Comparison of ENCODE assay signal across 22 cellular contexts in genomic region chr11:83459802-83460201, GRCh38.
A peak's percentile ranks its signal among the peaks of the same experiment; 100 is the strongest.
DNase-seq lines count a peak whose midpoint lies in the region; ATAC-seq, FAIRE-seq and TF ChIP-seq lines count a peak whose summit lies in the region.
"Had no signal": no experiment of that assay in that cellular context is flagged by ENCODE, and none has a peak within 500 bp of the region (broad histone marks: within the 10 kb centered on the region; RNA-seq: fewer than 3 reads in every experiment).

No MANE protein-coding gene starts in this region.

- CTCF ChIA-PET in activated CD4-positive, alpha-beta memory T cell treated with anti-CD3 and anti-CD28 coated beads, Interleukin-2, amount 10 ng/mL, durations not matched to agents 7 days and 5 days (lab: Charles Lee): no interaction called here

- TF ChIP-seq CTCF in bronchial epithelial cell (IDR thresholded peaks at IDR 0.05; ENCODE audit: insufficient read depth, low read length, severe bottlenecking) (no peak), fibroblast of pulmonary artery (IDR thresholded peaks at IDR 0.05; ENCODE audit: low read length, missing control alignments) (no peak)

- in situ Hi-C loops in GM23248 (cut with MboI): no loop called here

- H3F3A ChIP-seq in GM23248 (ENCODE audit: insufficient read depth): no peaks in the 10 kb centered on the region

- H3K27ac ChIP-seq in GM23248: no peak overlapping the region
- H3K27ac ChIP-seq: Peyer's patch had no signal

- no peak overlapping the region for H2AFZ ChIP-seq in GM23248

- no peak for FAIRE-seq in bronchial epithelial cell (lab: Jason Lieb, UNC)
- FAIRE-seq: H1, HTR-8/SVneo had no signal

- no peaks in the 10 kb centered on the region for H3K36me3 Mint-ChIP-seq in activated CD4-positive, alpha-beta memory T cell treated with anti-CD3 and anti-CD28 coated beads, Interleukin-2, amount 10 ng/mL, durations not matched to agents 7 days and 5 days (ENCODE audit: low read depth)
- H3K36me3 Mint-ChIP-seq: CD14-positive monocyte had no signal

- no peaks in the 10 kb centered on the region for H4K20me1 ChIP-seq in GM23248 (ENCODE audit: insufficient read depth)

- no peaks in the 10 kb centered on the region for H3K9me2 ChIP-seq in GM23248 (ENCODE audit: insufficient read depth)

- no peaks in the 10 kb centered on the region for H3K36me3 ChIP-seq in GM23248 (ENCODE audit: low read depth)
- H3K36me3 ChIP-seq in bronchial epithelial cell (ENCODE audit: control insufficient read depth, insufficient read depth, low read length): no peaks in the 10 kb centered on the region
- H3K36me3 ChIP-seq: MG63, Peyer's patch had no signal

- H3K4me3 ChIP-seq in GM23248 (no peak overlapping the region), bronchial epithelial cell (ENCODE audit: low read depth, low read length) (no peak overlapping the region), fibroblast of pulmonary artery (replicated peaks; ENCODE audit: low read depth, low read length) (no peak overlapping the region)
- H3K4me3 ChIP-seq: MG63, Peyer's patch had no signal

- WGBS in GM23248 (ENCODE audit: low coverage in 1 of 2, low lambda C conversion rate in 2 of 2, missing lambda C conversion rate in 2 of 2), 2 experiments: 89 to 100% methylated on average over 1 of the region's 1 CpG

- H3K4me1 ChIP-seq in GM23248 (ENCODE audit: insufficient read depth): peaks cover 7% of the 10 kb centered on the region
- H3K4me1 ChIP-seq: Peyer's patch had no signal

- H3K27me3 ChIP-seq in GM23248 (replicated peaks; ENCODE audit: insufficient read depth): no peaks in the 10 kb centered on the region
- no peaks in the 10 kb centered on the region for H3K27me3 ChIP-seq in bronchial epithelial cell (ENCODE audit: control insufficient read depth, insufficient read depth, low read length)
- H3K27me3 ChIP-seq: MG63, Peyer's patch had no signal

- H3K4me3 Mint-ChIP-seq in activated CD4-positive, alpha-beta memory T cell treated with anti-CD3 and anti-CD28 coated beads, Interleukin-2, amount 10 ng/mL, durations not matched to agents 7 days and 5 days: no peak overlapping the region
- H3K4me3 Mint-ChIP-seq: CD14-positive monocyte, IgD-negative memory B cell had no signal

- no peaks in the 10 kb centered on the region for H3K4me1 Mint-ChIP-seq in activated CD4-positive, alpha-beta memory T cell treated with anti-CD3 and anti-CD28 coated beads, Interleukin-2, amount 10 ng/mL, durations not matched to agents 7 days and 5 days
- H3K4me1 Mint-ChIP-seq: CD14-positive monocyte had no signal

- no peaks in the 10 kb centered on the region for H3K27me3 Mint-ChIP-seq in activated CD4-positive, alpha-beta memory T cell treated with anti-CD3 and anti-CD28 coated beads, Interleukin-2, amount 10 ng/mL, durations not matched to agents 7 days and 5 days
- H3K27me3 Mint-ChIP-seq: IgD-negative memory B cell had no signal

- H3K27ac Mint-ChIP-seq in activated CD4-positive, alpha-beta memory T cell treated with anti-CD3 and anti-CD28 coated beads, Interleukin-2, amount 10 ng/mL, durations not matched to agents 7 days and 5 days: no peak overlapping the region
- H3K27ac Mint-ChIP-seq: CD14-positive monocyte, IgD-negative memory B cell had no signal

- no peak for ATAC-seq in GM21717 (IDR thresholded peaks at IDR 0.05; ENCODE audit: unreplicated experiment)
- ATAC-seq: Right ventricle myocardium inferior had no signal

- POLR2A ChIA-PET in activated CD4-positive, alpha-beta memory T cell treated with anti-CD3 and anti-CD28 coated beads, Interleukin-2, amount 10 ng/mL, durations not matched to agents 7 days and 5 days (lab: Charles Lee): no interaction called here

- peak; percentile 17 for DNase-seq in DMS153 treated with DMSO at 0.1 percent for 48 hours (lab: John Stamatoyannopoulos, UW; ENCODE audit: unreplicated experiment)
- peak; percentile 20 for DNase-seq in GM23248
- DNase-seq in bronchial epithelial cell (ENCODE audit: low read depth): peak; percentile 73
- peak; percentile 3 for DNase-seq in fibroblast of pulmonary artery (ENCODE audit: low read depth)
- DNase-seq in NCI-H226: no peak
- DNase-seq in dedifferentiated amniotic fluid mesenchymal stem cell (ENCODE audit: extremely low spot score): no peak
- no peak for DNase-seq in activated CD4-positive, alpha-beta memory T cell treated with anti-CD3 and anti-CD28 coated beads, Interleukin-2, amount 10 ng/mL, durations not matched to agents 7 days and 5 days
- DNase-seq: GF-D8; Karpas-422; MG63; NCI-H1092; NCI-H1694; NCI-H2081 treated with DMSO at 0.1 percent for 48 hours; NCI-H526; NK-92 treated with Interleukin-12 subunit alpha and Interleukin-12 subunit beta, amount 100 ng/mL, for 24 hours; Peyer's patch had no signal

- H3K9me3 Mint-ChIP-seq in activated CD4-positive, alpha-beta memory T cell treated with anti-CD3 and anti-CD28 coated beads, Interleukin-2, amount 10 ng/mL, durations not matched to agents 7 days and 5 days: no peaks in the 10 kb centered on the region

- no peak overlapping the region for H3K9ac ChIP-seq in GM23248

- H3K4me2 ChIP-seq in GM23248 (ENCODE audit: unreplicated experiment): no peak overlapping the region

- no peaks in the 10 kb centered on the region for H3K9me3 ChIP-seq in GM23248 (ENCODE audit: low read depth)
- H3K9me3 ChIP-seq: MG63, Peyer's patch had no signal

- H3K79me2 ChIP-seq in GM23248 (ENCODE audit: insufficient read depth): no peaks in the 10 kb centered on the region

Comparison
In these comparisons a context has a peak if more than half of its experiments do, and no peak if none do; other contexts are left out.
1. DNase-seq: peak in DMS153 treated with DMSO at 0.1 percent for 48 hours (single experiment), GM23248 (single experiment), bronchial epithelial cell (single experiment) and fibroblast of pulmonary artery (single experiment); none in NCI-H226 (single experiment), dedifferentiated amniotic fluid mesenchymal stem cell (single experiment) and activated CD4-positive, alpha-beta memory T cell treated with anti-CD3 and anti-CD28 coated beads, Interleukin-2, amount 10 ng/mL, durations not matched to agents 7 days and 5 days (single experiment).